In genomic region chr4:142984871-142985585, GRCh38 we compare ENCODE assay signal across 8 cellular contexts.
DNase-seq lines count a peak whose midpoint lies in the region; ATAC-seq, FAIRE-seq and TF ChIP-seq lines count a peak whose summit lies in the region.

No MANE protein-coding gene starts in this region.

- H2AFZ ChIP-seq in endothelial cell of umbilical vein (ENCODE audit: low read depth, low read length), result no peak overlapping the region

- no peak for TF ChIP-seq POLR2A in endothelial cell of umbilical vein (IDR thresholded peaks at IDR 0.05; ENCODE audit: low read depth, low read length)

- intact Hi-C loops in endothelial cell of umbilical vein (cut with micrococcal nuclease) (loop anchor here (1.0 kb wide), 1 partner anchor 497 kb away; no protein-coding TSS in a partner anchor), psoas muscle (cut with DNase I) (loop anchor here in 1 of 2 donors (10.0 kb wide), 1 partner anchor 500 kb away; no protein-coding TSS in a partner anchor)

- no peak for FAIRE-seq in endothelial cell of umbilical vein (lab: Jason Lieb, UNC)

- no TSS peak for BruUV-seq in endothelial cell of umbilical vein (replicated peaks; lab: Mats Ljungman, UMichigan)

- no peaks in the 10 kb centered on the region for H3K79me2 ChIP-seq in endothelial cell of umbilical vein (ENCODE audit: control insufficient read depth, insufficient read depth, low read length)

- peak; percentile 11 to 24 for TF ChIP-seq CTCF in endothelial cell of umbilical vein (IDR thresholded peaks at IDR 0.05; ENCODE audit: extremely low read depth in 1 of 2, insufficient read depth in 1 of 2, low read depth in 1 of 2, low read length in 2 of 2)
- TF ChIP-seq CTCF in psoas muscle (IDR thresholded peaks at IDR 0.05), result peak; percentile 29

- no peak overlapping the region for H3K4me2 ChIP-seq in endothelial cell of umbilical vein (ENCODE audit: insufficient read depth, low read length)

- dilution Hi-C loops in endothelial cell of umbilical vein (cut with MboI; ENCODE audit: extremely low pct_ligation_motif_present, low sequenced_read_pairs), result no loop called here

- POLR2A ChIA-PET in endothelial cell of umbilical vein (lab: Charles Lee), result no interaction called here

- ATAC-seq in psoas muscle, result no peak
- no peak for ATAC-seq in HG03175 (IDR thresholded peaks at IDR 0.05; ENCODE audit: unreplicated experiment)
- ATAC-seq in GM21515 (IDR thresholded peaks at IDR 0.05; ENCODE audit: unreplicated experiment), result no peak
- ATAC-seq in HG03521 (IDR thresholded peaks at IDR 0.05; ENCODE audit: unreplicated experiment), result no peak

- CTCF ChIA-PET in endothelial cell of umbilical vein (lab: Charles Lee), result interaction anchor here (0.7 to 2.1 kb wide), 10 partner anchors 9 to 529 kb away, joined by 3 to 13 read pairs (median 4); partner anchors contain the start of gene SMARCA5

- H3K27me3 ChIP-seq in endothelial cell of umbilical vein (ENCODE audit: control insufficient read depth in 2 of 2, insufficient read depth in 2 of 2, low read length in 2 of 2) (peaks cover 0 to 5% of the 10 kb centered on the region in 2 experiments), psoas muscle (ENCODE audit: insufficient read depth in 3 of 3, low read length in 2 of 3) (no peaks in the 10 kb centered on the region)

- no peak overlapping the region for H3K4me3 ChIP-seq in endothelial cell of umbilical vein (replicated peaks in 1 of 3; ENCODE audit: insufficient read depth in 1 of 3, low read depth in 1 of 3, low read length in 3 of 3)
- no peak overlapping the region for H3K4me3 ChIP-seq in psoas muscle

- WGBS in psoas muscle, 3 donors, result 36 to 49% (median 38%) methylated on average over 3 of the region's 3 CpGs

- DNase-seq in DMS 273 (lab: John Stamatoyannopoulos, UW; ENCODE audit: unreplicated experiment) (peak; percentile 38), DMS 273 treated with DMSO at 0.1 percent for 48 hours (lab: John Stamatoyannopoulos, UW) (no peak), NCI-H526 (lab: John Stamatoyannopoulos, UW) (peak; percentile 2 to 66), endothelial cell of umbilical vein (ENCODE audit: low read depth, low spot score) (peak; percentile 13), psoas muscle (no peak)

- no peak overlapping the region for H3K9ac ChIP-seq in endothelial cell of umbilical vein (replicated peaks; ENCODE audit: extremely low read depth, insufficient read depth, low read length)

- H3K4me1 ChIP-seq in endothelial cell of umbilical vein (ENCODE audit: control insufficient read depth, extremely low read depth, insufficient read depth, low read length), result no peaks in the 10 kb centered on the region
- H3K4me1 ChIP-seq in psoas muscle, result no peaks in the 10 kb centered on the region

- H3K9me3 ChIP-seq in endothelial cell of umbilical vein (replicated peaks; ENCODE audit: control insufficient read depth, insufficient read depth, low read length) (no peaks in the 10 kb centered on the region), psoas muscle (peaks cover 6% of the 10 kb centered on the region)

- no peaks in the 10 kb centered on the region for H3K36me3 ChIP-seq in endothelial cell of umbilical vein (ENCODE audit: control insufficient read depth in 2 of 2, extremely low read depth in 1 of 2, insufficient read depth in 2 of 2, low read length in 2 of 2)
- no peaks in the 10 kb centered on the region for H3K36me3 ChIP-seq in psoas muscle (ENCODE audit: insufficient read depth in 1 of 2, low read depth in 1 of 2)

- H3K27ac ChIP-seq in endothelial cell of umbilical vein (ENCODE audit: insufficient read depth, low read depth, low read length), result no peak overlapping the region
- H3K27ac ChIP-seq in psoas muscle, result no peak overlapping the region

- no peaks in the 10 kb centered on the region for H4K20me1 ChIP-seq in endothelial cell of umbilical vein (replicated peaks; ENCODE audit: control insufficient read depth, extremely low read depth, insufficient read depth, low read length)

- no peaks in the 10 kb centered on the region for H3K9me1 ChIP-seq in endothelial cell of umbilical vein (replicated peaks; ENCODE audit: control insufficient read depth, extremely low read depth, insufficient read depth, low read length)

TF ChIP-seq in endothelial cell of umbilical vein, 7 proteins besides CTCF, POLR2A, EP300 and RAD21:
- no peak for TF ChIP-seq GATA2 (IDR thresholded peaks at IDR 0.05; ENCODE audit: insufficient read depth, insufficient read length, low read depth, low read length)
- TF ChIP-seq MYC (IDR thresholded peaks at IDR 0.05; ENCODE audit: low read depth, low read length), result no peak
- no peak for TF ChIP-seq FOS (IDR thresholded peaks at IDR 0.05; ENCODE audit: borderline replicate concordance, insufficient read depth, low read length)
- no peak for TF ChIP-seq EZH2 (IDR thresholded peaks at IDR 0.05; ENCODE audit: borderline replicate concordance, low read depth, low read length, severe bottlenecking)
- no peak for TF ChIP-seq POLR2AphosphoS5 (IDR thresholded peaks at IDR 0.05; ENCODE audit: insufficient read depth, low read depth, low read length)
- no peak for TF ChIP-seq MAX (IDR thresholded peaks at IDR 0.05; ENCODE audit: insufficient read depth, insufficient read length)
- TF ChIP-seq JUN (IDR thresholded peaks at IDR 0.05; ENCODE audit: borderline replicate concordance, insufficient read depth, insufficient read length, low read depth), result no peak
TF ChIP-seq in endothelial cell of umbilical vein: peak in this region for 0.

Comparison
In these comparisons a context has a peak if more than half of its experiments do, and no peak if none do; other contexts are left out.
1. DNase-seq: peak in DMS 273 (single experiment), NCI-H526 (2 of 2) and endothelial cell of umbilical vein (single experiment); none in DMS 273 treated with DMSO at 0.1 percent for 48 hours (single experiment) and psoas muscle (0 of 2).